1 cellular context compared by ENCODE assay signal in genomic region chr19:53876651-53877224, GRCh38.
A peak's percentile ranks its signal among the peaks of the same experiment; 100 is the strongest.
TF ChIP-seq lines count a peak whose summit lies in the region.

No MANE protein-coding gene starts in this region.

TF ChIP-seq in K562, 482 proteins besides CTCF, POLR2A, EP300 and RAD21:
- peak; percentile 66 for TF ChIP-seq POLR2B (IDR thresholded peaks at IDR 0.05; ENCODE audit: low read depth, partially characterized antibody)
- TF ChIP-seq SUPT5H (IDR thresholded peaks at IDR 0.05) = peak; percentile 62; the same call in 1 of the 2 replicates
- no peak for TF ChIP-seq SRSF7 (optimal IDR thresholded peaks at IDR 0.05; ENCODE audit: low read depth, low read length)
- 0 out of 2 replicates have a peak, but pooled peaks have one; percentile 26 for TF ChIP-seq ZNF766 (CRISPR knock-in tag; conservative IDR thresholded peaks at IDR 0.05)
- no peak for TF ChIP-seq DLX4 (CRISPR knock-in tag; IDR thresholded peaks at IDR 0.05)
- no peak for TF ChIP-seq ZNF140 (CRISPR knock-in tag; IDR thresholded peaks at IDR 0.05)
- no peak for TF ChIP-seq TSC22D4 (tag; IDR thresholded peaks at IDR 0.05)
- no peak for TF ChIP-seq CEBPB (tag; IDR thresholded peaks at IDR 0.05)
- TF ChIP-seq PATZ1 (CRISPR knock-in tag; IDR thresholded peaks at IDR 0.05; ENCODE audit: borderline replicate concordance) = no peak
- TF ChIP-seq DMBX1 (CRISPR knock-in tag; IDR thresholded peaks at IDR 0.05; ENCODE audit: borderline replicate concordance) = no peak
- TF ChIP-seq SIX5 (IDR thresholded peaks at IDR 0.05; ENCODE audit: borderline replicate concordance in 1 of 2, insufficient read depth in 1 of 2, low read depth in 1 of 2, low read length in 2 of 2) = no peak
- TF ChIP-seq POLR2AphosphoS5 (IDR thresholded peaks at IDR 0.05; ENCODE audit: control insufficient read depth, insufficient read depth, low read depth, low read length) = peak; percentile 43; the same call in 1 of the 2 replicates
- TF ChIP-seq TAF1 (IDR thresholded peaks at IDR 0.05; ENCODE audit: control insufficient read depth, extremely low read depth, insufficient read depth, low read length, severe bottlenecking) = no peak
- TF ChIP-seq ELK1 (CRISPR knock-in tag; IDR thresholded peaks at IDR 0.05) = no peak
- TF ChIP-seq ZNF695 (CRISPR knock-in tag; IDR thresholded peaks at IDR 0.05) = no peak
- TF ChIP-seq NRF1 (conservative IDR thresholded peaks at IDR 0.05 in 1 of 2, IDR thresholded peaks at IDR 0.05 in 1 of 2) = no peak
- TF ChIP-seq ZC3H11A (IDR thresholded peaks at IDR 0.05; ENCODE audit: low read depth, low read length) = no peak
- TF ChIP-seq POLR3A (IDR thresholded peaks at IDR 0.05; ENCODE audit: borderline replicate concordance, extremely low read depth, insufficient read depth, insufficient read length) = no peak
- no peak for TF ChIP-seq E2F5 (CRISPR knock-in tag; IDR thresholded peaks at IDR 0.05)
- no peak for TF ChIP-seq CHD7 (IDR thresholded peaks at IDR 0.05; ENCODE audit: low read depth, low read length)
- peak; percentile 30 for TF ChIP-seq E2F8 (IDR thresholded peaks at IDR 0.05; ENCODE audit: low read depth, partially characterized antibody)
- no peak for TF ChIP-seq ZNF75A (CRISPR knock-in tag; IDR thresholded peaks at IDR 0.05)
- TF ChIP-seq SPI1 (IDR thresholded peaks at IDR 0.05; ENCODE audit: borderline replicate concordance, low read depth, low read length) = peak; percentile 24; the same call in 1 of the 2 replicates
